25 cellular contexts compared by ENCODE assay signal in genomic region chr5:137313526-137314175, GRCh38.
"Had no signal": no experiment of that assay in that cellular context is flagged by ENCODE, and none has a peak within 500 bp of the region (broad histone marks: within the 10 kb centered on the region; RNA-seq: fewer than 3 reads in every experiment).

No MANE protein-coding gene starts in this region.

- DNase-seq: cortex of kidney; effector memory CD8-positive, alpha-beta T cell; foreskin melanocyte; heart right ventricle; hypothalamus; islet precursor cell; mesenchymal stem cell; midbrain; occipital lobe; spleen; stimulated activated CD4-positive, alpha-beta T cell treated with anti-CD3 and anti-CD28 coated beads, Interleukin-15, amount 100 ng/mL, for 24 hours; stimulated activated CD4-positive, alpha-beta T cell treated with anti-CD3 and anti-CD28 coated beads, Interleukin-1b, Interleukin-23, amount 100 ng/mL, for 48 hours; stimulated activated CD4-positive, alpha-beta T cell treated with anti-CD3 and anti-CD28 coated beads, Interleukin-4, amount 100 ng/mL, for 24 hours; testis; upper lobe of right lung had no signal

- H3K27me3 ChIP-seq: heart right ventricle, testis, tibial nerve, vagina had no signal

- ATAC-seq: effector memory CD8-positive, alpha-beta T cell; left lobe of liver; sciatic nerve; stimulated activated memory B cell treated with anti-CD40 and anti-IgM and Interleukin-4, amounts not matched to agents 10 μg/mL and 1 μg/mL and 100 μg/mL, for 72 hours; upper lobe of right lung had no signal

- H3K27ac ChIP-seq: heart right ventricle, parathyroid adenoma, prostate gland, spleen, testis, tibial nerve, upper lobe of right lung, vagina had no signal

- H3K36me3 Mint-ChIP-seq: natural killer cell treated with Interleukin-12 subunit alpha and Interleukin-12 subunit beta and Interleukin-15 and Interleukin-18, amount 100 ng/mL, for 72 hours; stimulated activated memory B cell treated with anti-CD40 and anti-IgM and Interleukin-4, amounts not matched to agents 10 μg/mL and 1 μg/mL and 100 μg/mL, for 72 hours had no signal

- H3K27ac Mint-ChIP-seq: effector memory CD8-positive, alpha-beta T cell; natural killer cell treated with Interleukin-12 subunit alpha and Interleukin-12 subunit beta and Interleukin-15 and Interleukin-18, amount 100 ng/mL, for 72 hours; stimulated activated memory B cell treated with anti-CD40 and anti-IgM and Interleukin-4, amounts not matched to agents 10 μg/mL and 1 μg/mL and 100 μg/mL, for 72 hours; stimulated activated naive CD8-positive, alpha-beta T cell treated with anti-CD3 and anti-CD28 coated beads, Interleukin-15, Interleukin-2, amounts not matched to agents 100 ng/mL and 50 ng/mL, for 24 hours had no signal

- H3K36me3 ChIP-seq: heart right ventricle, prostate gland, spleen, tibial nerve, upper lobe of right lung, vagina had no signal

- H3K4me3 Mint-ChIP-seq: effector memory CD8-positive, alpha-beta T cell; natural killer cell treated with Interleukin-12 subunit alpha and Interleukin-12 subunit beta and Interleukin-15 and Interleukin-18, amount 100 ng/mL, for 72 hours; stimulated activated memory B cell treated with anti-CD40 and anti-IgM and Interleukin-4, amounts not matched to agents 10 μg/mL and 1 μg/mL and 100 μg/mL, for 72 hours; stimulated activated naive CD8-positive, alpha-beta T cell treated with anti-CD3 and anti-CD28 coated beads, Interleukin-15, Interleukin-2, amounts not matched to agents 100 ng/mL and 50 ng/mL, for 24 hours had no signal

- H3K79me2 ChIP-seq: parathyroid adenoma had no signal

- H3K4me1 Mint-ChIP-seq: stimulated activated memory B cell treated with anti-CD40 and anti-IgM and Interleukin-4, amounts not matched to agents 10 μg/mL and 1 μg/mL and 100 μg/mL, for 72 hours had no signal

- H3K4me1 ChIP-seq: parathyroid adenoma, spleen, upper lobe of right lung had no signal

- H2AFZ ChIP-seq: parathyroid adenoma had no signal

- H3K9ac ChIP-seq: parathyroid adenoma had no signal

- H3K9me3 Mint-ChIP-seq: effector memory CD8-positive, alpha-beta T cell; natural killer cell treated with Interleukin-12 subunit alpha and Interleukin-12 subunit beta and Interleukin-15 and Interleukin-18, amount 100 ng/mL, for 72 hours; stimulated activated memory B cell treated with anti-CD40 and anti-IgM and Interleukin-4, amounts not matched to agents 10 μg/mL and 1 μg/mL and 100 μg/mL, for 72 hours; stimulated activated naive CD8-positive, alpha-beta T cell treated with anti-CD3 and anti-CD28 coated beads, Interleukin-15, Interleukin-2, amounts not matched to agents 100 ng/mL and 50 ng/mL, for 24 hours had no signal

- H3K9me3 ChIP-seq: heart right ventricle, prostate gland, spleen, testis, tibial nerve, upper lobe of right lung, vagina had no signal

- H3K4me3 ChIP-seq: heart right ventricle, lung, prostate gland, spleen, testis, tibial nerve, upper lobe of right lung, vagina had no signal
